ENCODE assay signal across 3 cellular contexts in genomic region chr3:174010902-174011301, GRCh38.
TF ChIP-seq lines count a peak whose summit lies in the region.

No MANE protein-coding gene starts in this region.

TF ChIP-seq in SK-N-SH treated with all-trans-retinoic acid at 6 μM for 48 hours, 23 proteins besides CTCF, POLR2A, EP300 and RAD21:
- no peak for TF ChIP-seq CREB5 (CRISPR knock-in tag; IDR thresholded peaks at IDR 0.05; ENCODE audit: low read depth)
- TF ChIP-seq ZC3H10 (CRISPR knock-in tag; IDR thresholded peaks at IDR 0.05), result 0 out of 2 replicates have a peak, but pooled peaks have one; percentile 19
TF ChIP-seq in SK-N-SH treated with all-trans-retinoic acid at 6 μM for 48 hours: peak in this region for 1.

TF ChIP-seq in SK-N-SH, 30 proteins besides CTCF, POLR2A, EP300 and RAD21 (continued from another document):
- no peak for TF ChIP-seq GATA2 (CRISPR knock-in tag; IDR thresholded peaks at IDR 0.05)
- TF ChIP-seq ZBTB33 (IDR thresholded peaks at IDR 0.05; ENCODE audit: borderline replicate concordance, low read depth), result no peak
- no peak for TF ChIP-seq REST (IDR thresholded peaks at IDR 0.05; ENCODE audit: low read depth, low read length)
- TF ChIP-seq RXRA (IDR thresholded peaks at IDR 0.05; ENCODE audit: borderline replicate concordance, low read depth), result no peak
- no peak for TF ChIP-seq CHD2 (IDR thresholded peaks at IDR 0.05; ENCODE audit: low read length, partially characterized antibody)
- TF ChIP-seq GABPA (IDR thresholded peaks at IDR 0.05; ENCODE audit: low read depth), result no peak
- TF ChIP-seq TCF12 (IDR thresholded peaks at IDR 0.05), result no peak
- no peak for TF ChIP-seq SMC3 (IDR thresholded peaks at IDR 0.05; ENCODE audit: low read depth, low read length)
- TF ChIP-seq FOSL2 (IDR thresholded peaks at IDR 0.05; ENCODE audit: borderline replicate concordance, low read depth), result no peak
- no peak for TF ChIP-seq ELF1 (IDR thresholded peaks at IDR 0.05)
- TF ChIP-seq MEF2A (IDR thresholded peaks at IDR 0.05; ENCODE audit: borderline replicate concordance, low read depth), result no peak
- no peak for TF ChIP-seq NFIC (IDR thresholded peaks at IDR 0.05; ENCODE audit: borderline replicate concordance)
- no peak for TF ChIP-seq FOXJ3 (CRISPR knock-in tag; IDR thresholded peaks at IDR 0.05)
- TF ChIP-seq NRF1 (IDR thresholded peaks at IDR 0.05; ENCODE audit: low read depth, low read length), result no peak

TF ChIP-seq in H1, 55 proteins besides CTCF, POLR2A, EP300 and RAD21 (continued from another document):
- peak; percentile 71 for TF ChIP-seq CHD7 (IDR thresholded peaks at IDR 0.05; ENCODE audit: insufficient replicate concordance, low read length)
